ENCODE assay signal across 1 cellular context in genomic region chr10:35746004-35746403, GRCh38.
TF ChIP-seq lines count a peak whose summit lies in the region.

No MANE protein-coding gene starts in this region.

TF ChIP-seq in GM23338, 12 proteins besides CTCF, POLR2A, EP300 and RAD21:
- no peak for TF ChIP-seq ZNF462 (CRISPR knock-in tag; IDR thresholded peaks at IDR 0.05)
- no peak for TF ChIP-seq CREB1 (CRISPR knock-in tag; IDR thresholded peaks at IDR 0.05; ENCODE audit: low read depth)
- no peak for TF ChIP-seq EZH2 (IDR thresholded peaks at IDR 0.05; ENCODE audit: low read depth, unreplicated experiment)
- no peak for TF ChIP-seq POLR2AphosphoS5 (IDR thresholded peaks at IDR 0.05; ENCODE audit: low read depth)
- TF ChIP-seq REST (IDR thresholded peaks at IDR 0.05; ENCODE audit: unreplicated experiment): no peak
- TF ChIP-seq ZNF331 (CRISPR knock-in tag; IDR thresholded peaks at IDR 0.05; ENCODE audit: low read depth): no peak
- TF ChIP-seq NANOG (IDR thresholded peaks at IDR 0.05; ENCODE audit: borderline replicate concordance): no peak
- no peak for TF ChIP-seq ETS1 (IDR thresholded peaks at IDR 0.05)
- TF ChIP-seq JUNB (IDR thresholded peaks at IDR 0.05; ENCODE audit: unreplicated experiment): no peak
- TF ChIP-seq STAT1 (IDR thresholded peaks at IDR 0.05; ENCODE audit: unreplicated experiment): no peak
- no peak for TF ChIP-seq EZH2phosphoT487 (IDR thresholded peaks at IDR 0.05; ENCODE audit: unreplicated experiment)
- TF ChIP-seq ZNF114 (CRISPR knock-in tag; IDR thresholded peaks at IDR 0.05): no peak
